9 cellular contexts compared by ENCODE assay signal in genomic region chr4:4866833-4867744, GRCh38. TPM values are rescaled to one million over a fixed set of nuclear protein-coding genes. Genes with fewer than 3 reads are reported as not detected.
A peak's percentile ranks its signal among the peaks of the same experiment; 100 is the strongest.
DNase-seq lines count a peak whose midpoint lies in the region; ATAC-seq and TF ChIP-seq lines count a peak whose summit lies in the region.
"Had no signal": no experiment of that assay in that cellular context is flagged by ENCODE, and none has a peak within 500 bp of the region (broad histone marks: within the 10 kb centered on the region; RNA-seq: fewer than 3 reads in every experiment).

No MANE protein-coding gene starts in this region.

- intact Hi-C loops in activated T-helper 2 cell treated with anti-CD3 and anti-CD28 coated beads, Interferon-gamma antibody, Interleukin-2, Interleukin-4, amounts not matched to agents 10 μg/mL and 5 μg/mL and 100 μg/mL, durations not matched to agents 14 hours and 24 hours and 36 hours (cut with micrococcal nuclease): no loop called here
- intact Hi-C loops in stomach (cut with DNase I; ENCODE audit: low total_unique reads): no loop called here

- WGBS in stomach, 5 donors: 2 to 7% (median 4%) methylated on average over 24 to 69 of the region's 69 CpGs

- H3K27me3 ChIP-seq in stomach: peaks cover 65 to 100% (median 94%) of the 10 kb centered on the region in 3 donors

- H3K9me3 ChIP-seq in stomach: peaks cover 0 to 1% (median 0%) of the 10 kb centered on the region in 4 donors

- H3K36me3 Mint-ChIP-seq in activated T-cell treated with anti-CD3 and anti-CD28 coated beads, Interleukin-2, amount 50 U/mL, for 72 hours (ENCODE audit: insufficient read depth in 2 of 2): peaks cover 1 to 2% of the 10 kb centered on the region in 2 donors
- no peaks in the 10 kb centered on the region for H3K36me3 Mint-ChIP-seq in activated T-cell treated with anti-CD3 and anti-CD28 coated beads, Interleukin-2, amount 50 U/mL, for 24 hours (ENCODE audit: low read depth)
- no peaks in the 10 kb centered on the region for H3K36me3 Mint-ChIP-seq in activated T-helper 2 cell treated with anti-CD3 and anti-CD28 coated beads, Interferon-gamma antibody, Interleukin-2, Interleukin-4, amounts not matched to agents 10 μg/mL and 5 μg/mL and 100 μg/mL, durations not matched to agents 14 hours and 24 hours and 36 hours (ENCODE audit: low read depth)

- DNase-seq in activated T-cell treated with anti-CD3 and anti-CD28 coated beads, Interleukin-2, amount 50 U/mL, for 72 hours: no peak
- no peak for DNase-seq in activated T-cell treated with anti-CD3 and anti-CD28 coated beads, Interleukin-2, amount 50 U/mL, for 24 hours
- DNase-seq in activated T-helper 2 cell treated with anti-CD3 and anti-CD28 coated beads, Interferon-gamma antibody, Interleukin-2, Interleukin-4, amounts not matched to agents 10 μg/mL and 5 μg/mL and 100 μg/mL, durations not matched to agents 14 hours and 24 hours and 36 hours (ENCODE audit: low spot score): no peak
- DNase-seq in kidney tubule cell (ENCODE audit: low spot score) (peak; percentile 22), stomach (no peak), SHP77 (lab: John Stamatoyannopoulos, UW) (no peak)

- no peak for TF ChIP-seq POLR2A in stomach (IDR thresholded peaks at IDR 0.05)

- H3K4me3 ChIP-seq in stomach: peak overlapping the region in 3 of 4 donors; percentile 18 to 28 (median 24)

- H3K4me3 Mint-ChIP-seq in activated T-cell treated with anti-CD3 and anti-CD28 coated beads, Interleukin-2, amount 50 U/mL, for 72 hours: peak overlapping the region; percentile 75 to 83
- H3K4me3 Mint-ChIP-seq in activated T-cell treated with anti-CD3 and anti-CD28 coated beads, Interleukin-2, amount 50 U/mL, for 24 hours: no peak overlapping the region
- H3K4me3 Mint-ChIP-seq in activated T-helper 2 cell treated with anti-CD3 and anti-CD28 coated beads, Interferon-gamma antibody, Interleukin-2, Interleukin-4, amounts not matched to agents 10 μg/mL and 5 μg/mL and 100 μg/mL, durations not matched to agents 14 hours and 24 hours and 36 hours (ENCODE audit: low read depth): no peak overlapping the region

- no peak overlapping the region for H3K27ac Mint-ChIP-seq in activated T-cell treated with anti-CD3 and anti-CD28 coated beads, Interleukin-2, amount 50 U/mL, for 72 hours
- H3K27ac Mint-ChIP-seq in activated T-cell treated with anti-CD3 and anti-CD28 coated beads, Interleukin-2, amount 50 U/mL, for 24 hours: no peak overlapping the region
- H3K27ac Mint-ChIP-seq in activated T-helper 2 cell treated with anti-CD3 and anti-CD28 coated beads, Interferon-gamma antibody, Interleukin-2, Interleukin-4, amounts not matched to agents 10 μg/mL and 5 μg/mL and 100 μg/mL, durations not matched to agents 14 hours and 24 hours and 36 hours: peak overlapping the region; percentile 38

- TF ChIP-seq CTCF in stomach (IDR thresholded peaks at IDR 0.05): no peak

- H3K9me3 Mint-ChIP-seq in activated T-cell treated with anti-CD3 and anti-CD28 coated beads, Interleukin-2, amount 50 U/mL, for 72 hours: no peaks in the 10 kb centered on the region
- no peaks in the 10 kb centered on the region for H3K9me3 Mint-ChIP-seq in activated T-cell treated with anti-CD3 and anti-CD28 coated beads, Interleukin-2, amount 50 U/mL, for 24 hours
- no peaks in the 10 kb centered on the region for H3K9me3 Mint-ChIP-seq in activated T-helper 2 cell treated with anti-CD3 and anti-CD28 coated beads, Interferon-gamma antibody, Interleukin-2, Interleukin-4, amounts not matched to agents 10 μg/mL and 5 μg/mL and 100 μg/mL, durations not matched to agents 14 hours and 24 hours and 36 hours

- peaks cover 48% of the 10 kb centered on the region for H3K4me1 Mint-ChIP-seq in activated T-cell treated with anti-CD3 and anti-CD28 coated beads, Interleukin-2, amount 50 U/mL, for 72 hours (ENCODE audit: low read depth)
- H3K4me1 Mint-ChIP-seq in activated T-cell treated with anti-CD3 and anti-CD28 coated beads, Interleukin-2, amount 50 U/mL, for 24 hours (ENCODE audit: low read depth): peaks cover 23% of the 10 kb centered on the region
- H3K4me1 Mint-ChIP-seq in activated T-helper 2 cell treated with anti-CD3 and anti-CD28 coated beads, Interferon-gamma antibody, Interleukin-2, Interleukin-4, amounts not matched to agents 10 μg/mL and 5 μg/mL and 100 μg/mL, durations not matched to agents 14 hours and 24 hours and 36 hours (ENCODE audit: low read depth): no peaks in the 10 kb centered on the region

- H3K4me1 ChIP-seq in stomach: peaks cover 17 to 66% (median 34%) of the 10 kb centered on the region in 4 donors

- no peak overlapping the region for H3K27ac ChIP-seq in stomach
- H3K27ac ChIP-seq: C4-2B had no signal

- peaks cover 48% of the 10 kb centered on the region for H3K27me3 Mint-ChIP-seq in activated T-cell treated with anti-CD3 and anti-CD28 coated beads, Interleukin-2, amount 50 U/mL, for 72 hours (ENCODE audit: low read depth)
- peaks cover 83% of the 10 kb centered on the region for H3K27me3 Mint-ChIP-seq in activated T-cell treated with anti-CD3 and anti-CD28 coated beads, Interleukin-2, amount 50 U/mL, for 24 hours
- H3K27me3 Mint-ChIP-seq in activated T-helper 2 cell treated with anti-CD3 and anti-CD28 coated beads, Interferon-gamma antibody, Interleukin-2, Interleukin-4, amounts not matched to agents 10 μg/mL and 5 μg/mL and 100 μg/mL, durations not matched to agents 14 hours and 24 hours and 36 hours (ENCODE audit: low read depth): peaks cover 76% of the 10 kb centered on the region

- no peaks in the 10 kb centered on the region for H3K36me3 ChIP-seq in stomach

- no peak for TF ChIP-seq EP300 in stomach (IDR thresholded peaks at IDR 0.05)

- ATAC-seq in activated T-cell treated with anti-CD3 and anti-CD28 coated beads, Interleukin-2, amount 50 U/mL, for 72 hours (replicated peaks in 1 of 2): peak; percentile 24 to 25
- ATAC-seq in GM19452 (IDR thresholded peaks at IDR 0.05; ENCODE audit: unreplicated experiment) (no peak), HG02870 (IDR thresholded peaks at IDR 0.05; ENCODE audit: unreplicated experiment) (no peak)

RNA-seq across cellular contexts. Expression of gene MSX1, which starts 7.6 kb away (rescaled TPM):
- not detected for total RNA-seq in activated T-cell treated with anti-CD3 and anti-CD28 coated beads, Interleukin-2, amount 50 U/mL, for 72 hours
- not detected in 2 replicates for total RNA-seq in activated T-helper 2 cell treated with anti-CD3 and anti-CD28 coated beads, Interferon-gamma antibody, Interleukin-2, Interleukin-4, amounts not matched to agents 10 μg/mL and 5 μg/mL and 100 μg/mL, durations not matched to agents 14 hours and 24 hours and 36 hours
- 1 to 10 TPM in 1 of 5 donors, under 1 TPM in 1, not detected in 3; 0.55 to 6.5 TPM for total RNA-seq in stomach
- polyA plus RNA-seq in stomach: 1 to 10 TPM in 2 of 3 donors, under 1 TPM in 1; 0.85 to 1.8 (median 1.1) TPM

Comparison
In these comparisons a context has a peak if more than half of its experiments do, and no peak if none do; other contexts are left out.
1. H3K4me3 Mint-ChIP-seq: peak in activated T-cell treated with anti-CD3 and anti-CD28 coated beads, Interleukin-2, amount 50 U/mL, for 72 hours (2 of 2); none in activated T-cell treated with anti-CD3 and anti-CD28 coated beads, Interleukin-2, amount 50 U/mL, for 24 hours (single experiment) and activated T-helper 2 cell treated with anti-CD3 and anti-CD28 coated beads, Interferon-gamma antibody, Interleukin-2, Interleukin-4, amounts not matched to agents 10 μg/mL and 5 μg/mL and 100 μg/mL, durations not matched to agents 14 hours and 24 hours and 36 hours (single experiment).
2. ATAC-seq: peak in activated T-cell treated with anti-CD3 and anti-CD28 coated beads, Interleukin-2, amount 50 U/mL, for 72 hours (2 of 2); none in GM19452 (single experiment) and HG02870 (single experiment).